ENCODE assay signal across 25 cellular contexts in the genomic region with DNA sequence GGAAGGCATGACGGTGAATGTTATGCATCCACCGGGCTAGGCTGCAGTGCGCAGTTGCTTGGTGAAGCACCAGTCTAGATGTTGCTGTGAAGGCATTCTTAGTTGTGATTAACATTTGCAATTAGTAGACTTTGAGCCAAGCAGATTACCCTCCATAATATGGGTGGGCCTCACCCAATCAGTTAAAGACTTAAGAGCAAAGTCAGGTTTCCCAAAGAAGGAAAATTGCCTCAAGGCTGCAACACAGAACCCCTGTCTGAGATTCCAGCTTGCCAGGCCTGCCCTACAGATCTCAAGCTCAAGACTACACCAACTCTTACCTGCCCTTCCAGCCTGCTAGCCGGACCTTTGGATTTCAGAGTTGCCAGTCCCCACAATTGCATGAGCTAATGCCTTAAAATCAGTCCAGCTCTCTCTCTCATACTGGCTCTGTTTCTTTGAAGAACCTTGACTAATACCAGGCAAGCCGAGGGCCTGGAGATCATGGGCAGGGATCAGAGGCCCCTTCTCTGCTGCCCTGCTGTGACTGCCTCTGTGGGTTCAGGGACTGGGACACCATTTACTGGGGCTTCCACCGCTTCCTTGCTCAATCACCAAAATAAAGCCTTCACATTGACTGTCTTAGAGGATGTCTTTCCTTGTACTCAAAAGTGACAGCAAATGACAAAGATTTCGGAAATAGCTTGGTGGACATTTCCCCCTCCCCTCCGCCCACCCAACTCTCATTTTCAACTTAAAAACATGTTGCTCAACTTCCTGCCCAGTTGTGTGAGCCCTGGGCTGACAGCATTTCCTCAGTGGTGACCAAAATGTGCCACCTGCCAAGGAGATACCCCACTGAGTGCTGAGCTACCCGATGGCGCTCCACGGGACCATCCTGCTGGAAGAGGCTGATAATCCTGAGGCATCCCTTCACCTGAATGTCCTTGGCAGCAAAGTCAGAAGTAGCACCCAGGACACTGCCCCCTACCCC.
DNase-seq lines count a peak whose midpoint lies in the region; ATAC-seq and TF ChIP-seq lines count a peak whose summit lies in the region.
"Had no signal": no experiment of that assay in that cellular context is flagged by ENCODE, and none has a peak within 500 bp of the region (broad histone marks: within the 10 kb centered on the region; RNA-seq: fewer than 3 reads in every experiment).

No MANE protein-coding gene starts in this region.

- H3K36me3 Mint-ChIP-seq in activated T-cell treated with anti-CD3 and anti-CD28 coated beads, Interleukin-2, amount 50 U/mL, for 72 hours (ENCODE audit: insufficient read depth in 2 of 2) = no peaks in the 10 kb centered on the region
- H3K36me3 Mint-ChIP-seq in activated T-cell treated with anti-CD3 and anti-CD28 coated beads, Interleukin-2, amount 50 U/mL, for 4 hours (ENCODE audit: insufficient read depth) = no peaks in the 10 kb centered on the region
- no peaks in the 10 kb centered on the region for H3K36me3 Mint-ChIP-seq in dendritic cell treated with granulocyte-macrophage colony-stimulating factor and Interleukin-4, amounts not matched to agents 40 ng/mL and 50 ng/mL, for 4 days (ENCODE audit: low read depth)
- no peaks in the 10 kb centered on the region for H3K36me3 Mint-ChIP-seq in CD8-positive, alpha-beta memory T cell
- H3K36me3 Mint-ChIP-seq: naive B cell had no signal

- H3K27me3 ChIP-seq in CD8-positive, alpha-beta memory T cell (ENCODE audit: insufficient read depth, low read length, poor library complexity, severe bottlenecking) = no peaks in the 10 kb centered on the region
- H3K27me3 ChIP-seq: breast epithelium, left lung had no signal

- peaks cover 8% of the 10 kb centered on the region for H3K27me3 Mint-ChIP-seq in activated T-cell treated with anti-CD3 and anti-CD28 coated beads, Interleukin-2, amount 50 U/mL, for 72 hours (ENCODE audit: low read depth)
- peaks cover 8% of the 10 kb centered on the region for H3K27me3 Mint-ChIP-seq in activated T-cell treated with anti-CD3 and anti-CD28 coated beads, Interleukin-2, amount 50 U/mL, for 4 hours (ENCODE audit: low read depth)
- peaks cover 7% of the 10 kb centered on the region for H3K27me3 Mint-ChIP-seq in dendritic cell treated with granulocyte-macrophage colony-stimulating factor and Interleukin-4, amounts not matched to agents 40 ng/mL and 50 ng/mL, for 4 days
- peaks cover 6 to 22% of the 10 kb centered on the region in 2 donors for H3K27me3 Mint-ChIP-seq in CD8-positive, alpha-beta memory T cell
- H3K27me3 Mint-ChIP-seq: activated CD4-positive, alpha-beta T cell treated with anti-CD3 and anti-CD28 coated beads, Interleukin-2, amount 10 ng/mL, durations not matched to agents 7 days and 5 days; naive B cell had no signal

- H3K4me1 Mint-ChIP-seq in activated T-cell treated with anti-CD3 and anti-CD28 coated beads, Interleukin-2, amount 50 U/mL, for 72 hours (ENCODE audit: low read depth) = peaks cover 17% of the 10 kb centered on the region
- H3K4me1 Mint-ChIP-seq in activated T-cell treated with anti-CD3 and anti-CD28 coated beads, Interleukin-2, amount 50 U/mL, for 4 hours (ENCODE audit: low read depth) = no peaks in the 10 kb centered on the region
- peaks cover 39% of the 10 kb centered on the region for H3K4me1 Mint-ChIP-seq in dendritic cell treated with granulocyte-macrophage colony-stimulating factor and Interleukin-4, amounts not matched to agents 40 ng/mL and 50 ng/mL, for 4 days (ENCODE audit: low read depth)
- no peaks in the 10 kb centered on the region for H3K4me1 Mint-ChIP-seq in CD8-positive, alpha-beta memory T cell
- H3K4me1 Mint-ChIP-seq: activated CD4-positive, alpha-beta T cell treated with anti-CD3 and anti-CD28 coated beads, Interleukin-2, amount 10 ng/mL, durations not matched to agents 7 days and 5 days had no signal

- no peaks in the 10 kb centered on the region for H3K4me1 ChIP-seq in HEK293 (ENCODE audit: control insufficient read depth, insufficient read depth, low read length)
- H3K4me1 ChIP-seq in CD8-positive, alpha-beta memory T cell (ENCODE audit: insufficient read depth, low read length) = no peaks in the 10 kb centered on the region
- H3K4me1 ChIP-seq: breast epithelium, HAP-1 had no signal

- intact Hi-C loops in dendritic cell treated with granulocyte-macrophage colony-stimulating factor and Interleukin-4, amounts not matched to agents 40 ng/mL and 50 ng/mL, for 4 days (cut with micrococcal nuclease) = no loop called here

- peak; percentile 13 to 21 for DNase-seq in activated T-cell treated with anti-CD3 and anti-CD28 coated beads, Interleukin-2, amount 50 U/mL, for 72 hours
- no peak for DNase-seq in activated T-cell treated with anti-CD3 and anti-CD28 coated beads, Interleukin-2, amount 50 U/mL, for 4 hours
- DNase-seq in stimulated activated naive CD8-positive, alpha-beta T cell treated with anti-CD3 and anti-CD28 coated beads, Interleukin-15, Interleukin-2, amounts not matched to agents 100 U/mL and 50 U/mL, for 24 hours = peak; percentile 7
- DNase-seq in CD8-positive, alpha-beta memory T cell = no peak
- no peak for DNase-seq in SW 1271 (lab: John Stamatoyannopoulos, UW)
- DNase-seq: activated CD4-positive, alpha-beta T cell treated with anti-CD3 and anti-CD28 coated beads, Interleukin-2, amount 10 ng/mL, durations not matched to agents 7 days and 5 days; activated CD8-positive, alpha-beta memory T cell treated with anti-CD3 and anti-CD28 coated beads, Interleukin-2, amount 50 U/mL, for 48 hours; activated gamma-delta T cell treated with Interleukin-2 at 50 U/mL for 16 hours; amniotic stem cell; CD4-positive, alpha-beta T cell; effector memory CD8-positive, alpha-beta T cell; foreskin melanocyte; hypothalamus; left lung; naive B cell; NCI-H2171; NCI-H524; substantia nigra had no signal

- no peak overlapping the region for H3K4me3 Mint-ChIP-seq in activated T-cell treated with anti-CD3 and anti-CD28 coated beads, Interleukin-2, amount 50 U/mL, for 72 hours
- no peak overlapping the region for H3K4me3 Mint-ChIP-seq in activated T-cell treated with anti-CD3 and anti-CD28 coated beads, Interleukin-2, amount 50 U/mL, for 4 hours
- peak overlapping the region; percentile 38 for H3K4me3 Mint-ChIP-seq in dendritic cell treated with granulocyte-macrophage colony-stimulating factor and Interleukin-4, amounts not matched to agents 40 ng/mL and 50 ng/mL, for 4 days
- H3K4me3 Mint-ChIP-seq in CD8-positive, alpha-beta memory T cell = no peak overlapping the region
- H3K4me3 Mint-ChIP-seq: activated CD4-positive, alpha-beta T cell treated with anti-CD3 and anti-CD28 coated beads, Interleukin-2, amount 10 ng/mL, durations not matched to agents 7 days and 5 days; CD4-positive, alpha-beta T cell; effector memory CD8-positive, alpha-beta T cell; naive B cell; T-helper 1 cell treated with Interleukin-12 subunit alpha and Interleukin-12 subunit beta and Interleukin-4 antibody, amounts not matched to agents 30 μg/mL and 1 μg/mL, for 36 hours had no signal

- no peaks in the 10 kb centered on the region for H3K36me3 ChIP-seq in HEK293 (ENCODE audit: control insufficient read depth in 2 of 2, insufficient read depth in 1 of 2, low read length in 2 of 2)
- no peaks in the 10 kb centered on the region for H3K36me3 ChIP-seq in CD8-positive, alpha-beta memory T cell (ENCODE audit: insufficient read depth, low read length)
- H3K36me3 ChIP-seq: breast epithelium, HAP-1, left lung had no signal

- peak; percentile 69 to 78 for ATAC-seq in activated T-cell treated with anti-CD3 and anti-CD28 coated beads, Interleukin-2, amount 50 U/mL, for 72 hours (replicated peaks in 1 of 2)
- no peak for ATAC-seq in activated T-cell treated with anti-CD3 and anti-CD28 coated beads, Interleukin-2, amount 50 U/mL, for 4 hours
- ATAC-seq in stimulated activated naive CD8-positive, alpha-beta T cell treated with anti-CD3 and anti-CD28 coated beads, Interleukin-15, Interleukin-2, amounts not matched to agents 100 U/mL and 50 U/mL, for 24 hours = peak; percentile 67
- ATAC-seq: effector memory CD8-positive, alpha-beta T cell; esophagus mucosa; left lung had no signal

- no peak for TF ChIP-seq CTCF in HEK293 (tag by site-specific recombination; IDR thresholded peaks at IDR 0.05)

- H3K9me3 ChIP-seq in HEK293 (ENCODE audit: control insufficient read depth, insufficient read depth, low read depth, low read length) = no peaks in the 10 kb centered on the region
- H3K9me3 ChIP-seq in CD8-positive, alpha-beta memory T cell (ENCODE audit: low read length) = no peaks in the 10 kb centered on the region
- H3K9me3 ChIP-seq: breast epithelium, HAP-1, left lung had no signal

- POLR2A ChIA-PET in HEK293 (lab: Yijun Ruan, JAX) = no interaction called here
- POLR2A ChIA-PET in CD8-positive, alpha-beta memory T cell (lab: Charles Lee) = no interaction called here

- H3K9me3 Mint-ChIP-seq in activated T-cell treated with anti-CD3 and anti-CD28 coated beads, Interleukin-2, amount 50 U/mL, for 72 hours = no peaks in the 10 kb centered on the region
- no peaks in the 10 kb centered on the region for H3K9me3 Mint-ChIP-seq in activated T-cell treated with anti-CD3 and anti-CD28 coated beads, Interleukin-2, amount 50 U/mL, for 4 hours
- H3K9me3 Mint-ChIP-seq in dendritic cell treated with granulocyte-macrophage colony-stimulating factor and Interleukin-4, amounts not matched to agents 40 ng/mL and 50 ng/mL, for 4 days = no peaks in the 10 kb centered on the region
- peaks cover 0 to 1% (median 0%) of the 10 kb centered on the region in 5 donors for H3K9me3 Mint-ChIP-seq in CD8-positive, alpha-beta memory T cell
- H3K9me3 Mint-ChIP-seq: activated CD4-positive, alpha-beta T cell treated with anti-CD3 and anti-CD28 coated beads, Interleukin-2, amount 10 ng/mL, durations not matched to agents 7 days and 5 days; CD4-positive, alpha-beta T cell; effector memory CD8-positive, alpha-beta T cell; naive B cell; T-helper 1 cell treated with Interleukin-12 subunit alpha and Interleukin-12 subunit beta and Interleukin-4 antibody, amounts not matched to agents 30 μg/mL and 1 μg/mL, for 36 hours had no signal

- CTCF ChIA-PET in HEK293 (lab: Yijun Ruan, JAX) = no interaction called here
- CTCF ChIA-PET in CD8-positive, alpha-beta memory T cell (lab: Charles Lee) = no interaction called here

- H3K27ac ChIP-seq in HEK293 (ENCODE audit: extremely low read depth, low read depth, low read length) = no peak overlapping the region
- H3K27ac ChIP-seq in CD8-positive, alpha-beta memory T cell (ENCODE audit: low read depth, low read length) = no peak overlapping the region
- H3K27ac ChIP-seq: breast epithelium, KMS-11 had no signal

- no peak overlapping the region for H3K4me3 ChIP-seq in HEK293 (ENCODE audit: low read depth, low read length)
- no peak overlapping the region for H3K4me3 ChIP-seq in CD8-positive, alpha-beta memory T cell (ENCODE audit: low read length)
- H3K4me3 ChIP-seq: breast epithelium, HAP-1, left lung had no signal

- H3K27ac Mint-ChIP-seq in activated T-cell treated with anti-CD3 and anti-CD28 coated beads, Interleukin-2, amount 50 U/mL, for 72 hours = no peak overlapping the region
- peak overlapping the region; percentile 49 for H3K27ac Mint-ChIP-seq in dendritic cell treated with granulocyte-macrophage colony-stimulating factor and Interleukin-4, amounts not matched to agents 40 ng/mL and 50 ng/mL, for 4 days
- no peak overlapping the region for H3K27ac Mint-ChIP-seq in CD8-positive, alpha-beta memory T cell
- H3K27ac Mint-ChIP-seq: activated CD4-positive, alpha-beta T cell treated with anti-CD3 and anti-CD28 coated beads, Interleukin-2, amount 10 ng/mL, durations not matched to agents 7 days and 5 days; CD4-positive, alpha-beta T cell; effector memory CD8-positive, alpha-beta T cell; naive B cell; T-helper 1 cell treated with Interleukin-12 subunit alpha and Interleukin-12 subunit beta and Interleukin-4 antibody, amounts not matched to agents 30 μg/mL and 1 μg/mL, for 36 hours had no signal

Comparison
In these comparisons a context has a peak if more than half of its experiments do, and no peak if none do; other contexts are left out.
1. ATAC-seq: peak in activated T-cell treated with anti-CD3 and anti-CD28 coated beads, Interleukin-2, amount 50 U/mL, for 72 hours (2 of 2) and stimulated activated naive CD8-positive, alpha-beta T cell treated with anti-CD3 and anti-CD28 coated beads, Interleukin-15, Interleukin-2, amounts not matched to agents 100 U/mL and 50 U/mL, for 24 hours (single experiment); none in activated T-cell treated with anti-CD3 and anti-CD28 coated beads, Interleukin-2, amount 50 U/mL, for 4 hours (0 of 2).
2. DNase-seq: peak in activated T-cell treated with anti-CD3 and anti-CD28 coated beads, Interleukin-2, amount 50 U/mL, for 72 hours (2 of 2) and stimulated activated naive CD8-positive, alpha-beta T cell treated with anti-CD3 and anti-CD28 coated beads, Interleukin-15, Interleukin-2, amounts not matched to agents 100 U/mL and 50 U/mL, for 24 hours (single experiment); none in activated T-cell treated with anti-CD3 and anti-CD28 coated beads, Interleukin-2, amount 50 U/mL, for 4 hours (single experiment), CD8-positive, alpha-beta memory T cell (0 of 5) and SW 1271 (0 of 2).